In genomic region chr15:69145694-69146492, GRCh38 we compare ENCODE assay signal across 2 cellular contexts.
TF ChIP-seq lines count a peak whose summit lies in the region.

No MANE protein-coding gene starts in this region.

TF ChIP-seq in IMR-90, 13 proteins besides CTCF, POLR2A, EP300 and RAD21:
- TF ChIP-seq CEBPB (IDR thresholded peaks at IDR 0.05; ENCODE audit: low read depth, low read length): peak; percentile 52; the same call in 1 of the 2 replicates
- no peak for TF ChIP-seq MAFK (IDR thresholded peaks at IDR 0.05; ENCODE audit: low read depth, low read length)

TF ChIP-seq in H1, 55 proteins besides CTCF, POLR2A, EP300 and RAD21:
- TF ChIP-seq BCL11A (IDR thresholded peaks at IDR 0.05; ENCODE audit: low read depth in 2 of 2, low read length in 2 of 2) (no peak), KDM1A (IDR thresholded peaks at IDR 0.05; ENCODE audit: borderline replicate concordance, low read length) (no peak), SRF (IDR thresholded peaks at IDR 0.05; ENCODE audit: low read depth, low read length) (no peak), POLR2AphosphoS5 (IDR thresholded peaks at IDR 0.05; ENCODE audit: low read depth, low read length) (no peak), SP4 (IDR thresholded peaks at IDR 0.05; ENCODE audit: low read length) (no peak)
